In the genomic region with DNA sequence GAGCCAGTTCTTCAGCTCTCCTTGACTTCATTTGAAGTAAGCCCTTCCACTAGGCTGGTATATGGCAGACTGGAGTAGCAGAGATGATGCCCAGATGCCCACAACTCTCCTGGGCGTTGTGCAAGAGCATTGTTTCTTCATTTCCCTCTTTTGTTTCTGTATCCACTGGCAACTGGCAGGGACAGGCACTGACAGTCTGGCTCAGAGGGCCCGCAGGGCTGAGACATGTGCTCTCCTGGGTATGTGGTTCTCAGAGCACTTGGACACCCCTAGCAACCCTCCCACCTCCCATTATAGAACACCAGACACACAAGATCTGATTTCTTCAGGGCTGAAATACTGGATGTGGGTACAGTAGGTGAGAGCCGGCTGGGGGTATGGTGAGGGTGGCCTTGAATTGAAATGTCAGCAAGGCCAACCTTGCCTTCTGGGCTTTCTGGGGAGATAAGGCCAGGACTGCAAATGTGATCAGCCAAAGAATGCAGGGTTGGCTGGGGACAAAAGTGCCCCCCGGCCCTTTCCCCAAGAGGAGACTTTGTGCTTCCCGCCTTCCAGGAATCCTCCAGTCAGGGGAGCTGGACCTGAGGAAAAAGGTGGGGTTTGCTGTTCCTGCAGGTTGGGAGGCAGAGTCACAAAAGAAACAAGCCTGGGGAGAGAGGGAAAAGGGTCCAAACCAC, we compare ENCODE assay signal across 11 cellular contexts. TPM values are rescaled to one million over a fixed set of nuclear protein-coding genes. Genes with fewer than 3 reads are reported as not detected.
DNase-seq lines count a peak whose midpoint lies in the region; ATAC-seq and TF ChIP-seq lines count a peak whose summit lies in the region.
"Had no signal": no experiment of that assay in that cellular context is flagged by ENCODE, and none has a peak within 500 bp of the region (broad histone marks: within the 10 kb centered on the region; RNA-seq: fewer than 3 reads in every experiment).

No MANE protein-coding gene starts in this region.

- H3K9ac ChIP-seq in mesenchymal stem cell (ENCODE audit: low read length) = peak overlapping the region; percentile 40

- H3K4me1 Mint-ChIP-seq in naive thymus-derived CD8-positive, alpha-beta T cell = peaks cover 7 to 21% (median 12%) of the 10 kb centered on the region in 4 donors

- H3K14ac ChIP-seq in mesenchymal stem cell (ENCODE audit: low read length in 2 of 2) = peak overlapping the region in 1 of 2 experiments; percentile 22

- no TSS peak for BruUV-seq in A673 (replicated peaks; lab: Mats Ljungman, UMichigan)

- no peak overlapping the region for H2BK12ac ChIP-seq in mesenchymal stem cell (ENCODE audit: low read length in 2 of 2)

- no peak overlapping the region for H3K27ac Mint-ChIP-seq in naive thymus-derived CD8-positive, alpha-beta T cell
- H3K27ac Mint-ChIP-seq: CD4-positive, alpha-beta T cell had no signal

- H3K4me1 ChIP-seq in A673 (ENCODE audit: insufficient read depth, low read length, poor library complexity, severe bottlenecking) (peaks cover 23% of the 10 kb centered on the region), mesenchymal stem cell (ENCODE audit: control insufficient read depth, insufficient read depth, low read depth, low read length) (peaks cover 17% of the 10 kb centered on the region)

- H3K4ac ChIP-seq in mesenchymal stem cell (ENCODE audit: low read depth in 1 of 2, low read length in 2 of 2) = no peak overlapping the region

- H2BK15ac ChIP-seq in mesenchymal stem cell (ENCODE audit: low read depth, poor library complexity, severe bottlenecking) = no peak overlapping the region

- no peaks in the 10 kb centered on the region for H3K9me3 ChIP-seq in A673 (ENCODE audit: low read depth, low read length, poor library complexity, severe bottlenecking)
- no peaks in the 10 kb centered on the region for H3K9me3 ChIP-seq in mesenchymal stem cell (ENCODE audit: control insufficient read depth, low read length)
- H3K9me3 ChIP-seq: Peyer's patch had no signal

- no peak overlapping the region for H2AFZ ChIP-seq in mesenchymal stem cell (ENCODE audit: low read depth, low read length)

- H4K91ac ChIP-seq in mesenchymal stem cell (ENCODE audit: low read length) = no peak overlapping the region

- in situ Hi-C loops in KBM-7 (cut with MboI; ENCODE audit: low pct_unique_long_range_greater_than_20kb, low sequenced_read_pairs) = no loop called here

- no peak for DNase-seq in A673 (ENCODE audit: low spot score)
- peak; percentile 92 for DNase-seq in NB4 (ENCODE audit: low read depth)
- DNase-seq in dermis microvascular lymphatic vessel endothelial cell (ENCODE audit: low read depth in 2 of 2) = peak; percentile 45 to 48
- DNase-seq in mesenchymal stem cell = peak; percentile 16
- no peak for DNase-seq in naive thymus-derived CD8-positive, alpha-beta T cell
- no peak for DNase-seq in KBM-7
- DNase-seq: CD4-positive, alpha-beta T cell; Peyer's patch had no signal

- no peak for TF ChIP-seq POLR2A in NB4 (IDR thresholded peaks at IDR 0.05; ENCODE audit: extremely low read depth, insufficient read length)

- H3K27ac ChIP-seq in A673 (ENCODE audit: low read depth, low read length, poor library complexity, severe bottlenecking) (peak overlapping the region; percentile 59), mesenchymal stem cell (ENCODE audit: low read length, poor library complexity, severe bottlenecking) (no peak overlapping the region)

- CTCF ChIA-PET in A673 (lab: Charles Lee) = no interaction called here

- H3K18ac ChIP-seq in mesenchymal stem cell (ENCODE audit: low read depth in 1 of 2, low read length in 2 of 2) = no peak overlapping the region

- no peak overlapping the region for H3K4me2 ChIP-seq in mesenchymal stem cell (ENCODE audit: low read length, poor library complexity, severe bottlenecking)

- H3K36me3 Mint-ChIP-seq in naive thymus-derived CD8-positive, alpha-beta T cell = no peaks in the 10 kb centered on the region

- H4K8ac ChIP-seq in mesenchymal stem cell (ENCODE audit: low read length) = no peak overlapping the region

- H3K23ac ChIP-seq in mesenchymal stem cell (ENCODE audit: low read length in 2 of 2) = no peak overlapping the region

- peaks cover 0 to 2% (median 0%) of the 10 kb centered on the region in 9 donors for H3K9me3 Mint-ChIP-seq in naive thymus-derived CD8-positive, alpha-beta T cell
- H3K9me3 Mint-ChIP-seq: CD4-positive, alpha-beta T cell had no signal

- intact Hi-C loops in A673 (cut with micrococcal nuclease; ENCODE audit: unreplicated experiment) = no loop called here

- H3K27me3 ChIP-seq in A673 (replicated peaks; ENCODE audit: insufficient read depth, low read depth, low read length, poor library complexity) (no peaks in the 10 kb centered on the region), mesenchymal stem cell (ENCODE audit: control insufficient read depth in 1 of 2, insufficient read depth in 1 of 2, low read length in 2 of 2) (peaks cover 0 to 11% of the 10 kb centered on the region in 2 experiments)
- H3K27me3 ChIP-seq: Peyer's patch had no signal

- no peaks in the 10 kb centered on the region for H3K36me3 ChIP-seq in A673 (ENCODE audit: insufficient read depth, low read length, poor library complexity, severe bottlenecking)
- no peaks in the 10 kb centered on the region for H3K36me3 ChIP-seq in mesenchymal stem cell (ENCODE audit: control insufficient read depth in 1 of 2, insufficient read depth in 2 of 2, low read depth in 1 of 2, low read length in 2 of 2)
- H3K36me3 ChIP-seq: Peyer's patch had no signal

- no peak overlapping the region for H3K4me3 Mint-ChIP-seq in naive thymus-derived CD8-positive, alpha-beta T cell
- H3K4me3 Mint-ChIP-seq: CD4-positive, alpha-beta T cell had no signal

- H2BK120ac ChIP-seq in mesenchymal stem cell (ENCODE audit: low read depth, low read length) = no peak overlapping the region

- peaks cover 27 to 88% (median 63%) of the 10 kb centered on the region in 5 donors for H3K27me3 Mint-ChIP-seq in naive thymus-derived CD8-positive, alpha-beta T cell

- TF ChIP-seq CTCF in A673 (conservative IDR thresholded peaks at IDR 0.05; ENCODE audit: low read depth, low read length) (no peak), NB4 (IDR thresholded peaks at IDR 0.05; ENCODE audit: low read depth, low read length) (no peak)

- no peak for ATAC-seq in GM19463 (IDR thresholded peaks at IDR 0.05; ENCODE audit: unreplicated experiment)
- no peak for ATAC-seq in HG02840 (IDR thresholded peaks at IDR 0.05; ENCODE audit: low FRiP score, unreplicated experiment)
- ATAC-seq in naive thymus-derived CD8-positive, alpha-beta T cell = no peak

- H3K4me3 ChIP-seq in A673 (ENCODE audit: low read depth, low read length, poor library complexity, severe bottlenecking) (no peak overlapping the region), NB4 (ENCODE audit: low read depth, low read length) (no peak overlapping the region), mesenchymal stem cell (ENCODE audit: insufficient read depth in 1 of 2, low read depth in 1 of 2, low read length in 2 of 2) (no peak overlapping the region)
- H3K4me3 ChIP-seq: Peyer's patch, skin epidermis had no signal

- no peak overlapping the region for H2AK5ac ChIP-seq in mesenchymal stem cell (ENCODE audit: low read length, severe bottlenecking)

- H2BK5ac ChIP-seq in mesenchymal stem cell (ENCODE audit: low read depth, low read length, poor library complexity, severe bottlenecking) = no peak overlapping the region

- H3K79me1 ChIP-seq in mesenchymal stem cell (replicated peaks; ENCODE audit: low read length, poor library complexity, severe bottlenecking) = no peaks in the 10 kb centered on the region

- POLR2A ChIA-PET in A673 (lab: Charles Lee; ENCODE audit: low non-redundant PET) = no interaction called here
- POLR2A ChIA-PET in naive thymus-derived CD8-positive, alpha-beta T cell (lab: Charles Lee) = no interaction called here

- WGBS in mesenchymal stem cell = 93% methylated on average over 5 of the region's 5 CpGs

RNA-seq across cellular contexts. Expression of gene CTNNA1, which starts 28.6 kb away (rescaled TPM):
- total RNA-seq in A673 (2021) (249 and 250 TPM in 2 replicates), dermis microvascular lymphatic vessel endothelial cell (515 and 575 TPM in 2 replicates)
- polyA plus RNA-seq in mesenchymal stem cell (2013, experiment 1 of 2) = 140 TPM
- polyA plus RNA-seq in mesenchymal stem cell (2013, experiment 2 of 2) = 144 TPM
- 1 to 10 TPM; 5.1 to 5.7 TPM for total RNA-seq in naive thymus-derived CD8-positive, alpha-beta T cell
- polyA plus RNA-seq in naive thymus-derived CD8-positive, alpha-beta T cell = 1 to 10 TPM in 1 of 3 donors, under 1 TPM in 1, not detected in 1; 0.34 to 2.8 TPM

Comparison
In these comparisons a context has a peak if more than half of its experiments do, and no peak if none do; other contexts are left out.
1. DNase-seq: peak in NB4 (single experiment), dermis microvascular lymphatic vessel endothelial cell (2 of 2) and mesenchymal stem cell (single experiment); none in A673 (single experiment), naive thymus-derived CD8-positive, alpha-beta T cell (0 of 10) and KBM-7 (single experiment).
2. RNA of gene CTNNA1, which starts 28.6 kb away (total RNA-seq): 515 to 575 TPM in dermis microvascular lymphatic vessel endothelial cell and 249 to 250 TPM in A673; 5.1 to 5.7 TPM in naive thymus-derived CD8-positive, alpha-beta T cell; every median in the first group is over 10 times any median in the second.